ENCODE assay signal across 8 cellular contexts in genomic region chr1:223700942-223701637, GRCh38. TPM values are rescaled to one million over a fixed set of nuclear protein-coding genes. Genes with fewer than 3 reads are reported as not detected.
DNase-seq lines count a peak whose midpoint lies in the region; ATAC-seq and TF ChIP-seq lines count a peak whose summit lies in the region.

No MANE protein-coding gene starts in this region.

- H3K4me3 Mint-ChIP-seq in activated CD4-positive, alpha-beta memory T cell treated with anti-CD3 and anti-CD28 coated beads for 36 hours: no peak overlapping the region
- no peak overlapping the region for H3K4me3 Mint-ChIP-seq in activated CD4-positive, alpha-beta memory T cell treated with anti-CD3 and anti-CD28 coated beads, Interleukin-2, amount 10 ng/mL, durations not matched to agents 7 days and 5 days

- no peaks in the 10 kb centered on the region for H3K36me3 ChIP-seq in skeletal muscle satellite cell (ENCODE audit: insufficient read depth, low read length)

- no peak for TF ChIP-seq CTCF in fibroblast of villous mesenchyme (IDR thresholded peaks at IDR 0.05; ENCODE audit: insufficient read depth, low read depth, low read length)

- H3K9me3 ChIP-seq in skeletal muscle satellite cell (replicated peaks; ENCODE audit: low read length): no peaks in the 10 kb centered on the region

- H3K4me3 ChIP-seq in fibroblast of villous mesenchyme (ENCODE audit: low read depth, low read length) (peak overlapping the region; percentile 25), skeletal muscle satellite cell (ENCODE audit: low read length) (peak overlapping the region; percentile 54)

- POLR2A ChIA-PET in activated CD4-positive, alpha-beta memory T cell treated with anti-CD3 and anti-CD28 coated beads for 36 hours (lab: Charles Lee): interaction anchor here (0.7 to 1.9 kb wide), 3 partner anchors 19 to 48 kb away, joined by 3 to 5 read pairs (median 4); no protein-coding TSS in a partner anchor
- POLR2A ChIA-PET in activated CD4-positive, alpha-beta memory T cell treated with anti-CD3 and anti-CD28 coated beads, Interleukin-2, amount 10 ng/mL, durations not matched to agents 7 days and 5 days (lab: Charles Lee): interaction anchor here (1.0 to 3.6 kb wide), 4 partner anchors 11 to 48 kb away, joined by 3 to 22 read pairs (median 6); partner anchors contain the start of gene CAPN2

- H3K27me3 ChIP-seq in skeletal muscle satellite cell (ENCODE audit: control insufficient read depth, insufficient read depth, low read length): no peaks in the 10 kb centered on the region

- H3K9ac ChIP-seq in skeletal muscle satellite cell (ENCODE audit: low read depth, low read length): peak overlapping the region; percentile 85

- peak overlapping the region; percentile 87 for H3K4me2 ChIP-seq in skeletal muscle satellite cell (ENCODE audit: low read length)

- H3K27ac Mint-ChIP-seq in activated CD4-positive, alpha-beta memory T cell treated with anti-CD3 and anti-CD28 coated beads for 36 hours: peak overlapping the region; percentile 65
- H3K27ac Mint-ChIP-seq in activated CD4-positive, alpha-beta memory T cell treated with anti-CD3 and anti-CD28 coated beads, Interleukin-2, amount 10 ng/mL, durations not matched to agents 7 days and 5 days: no peak overlapping the region

- peaks cover 60% of the 10 kb centered on the region for H3K4me1 ChIP-seq in skeletal muscle satellite cell (ENCODE audit: control insufficient read depth, insufficient read depth, low read length)

- H3K4me1 Mint-ChIP-seq in activated CD4-positive, alpha-beta memory T cell treated with anti-CD3 and anti-CD28 coated beads for 36 hours (ENCODE audit: low read depth): peaks cover 35% of the 10 kb centered on the region
- H3K4me1 Mint-ChIP-seq in activated CD4-positive, alpha-beta memory T cell treated with anti-CD3 and anti-CD28 coated beads, Interleukin-2, amount 10 ng/mL, durations not matched to agents 7 days and 5 days: peaks cover 27% of the 10 kb centered on the region

- DNase-seq in activated CD4-positive, alpha-beta memory T cell treated with anti-CD3 and anti-CD28 coated beads for 36 hours: peak; percentile 52
- no peak for DNase-seq in activated CD4-positive, alpha-beta memory T cell treated with anti-CD3 and anti-CD28 coated beads, Interleukin-2, amount 10 ng/mL, durations not matched to agents 7 days and 5 days
- peak; percentile 90 for DNase-seq in T1000 (lab: John Stamatoyannopoulos, UW)
- DNase-seq in fibroblast of villous mesenchyme (ENCODE audit: low read depth): peak; percentile 90
- no peak for DNase-seq in NCI-H510A treated with DMSO at 0.1 percent for 48 hours (lab: John Stamatoyannopoulos, UW)

- H3K27me3 Mint-ChIP-seq in activated CD4-positive, alpha-beta memory T cell treated with anti-CD3 and anti-CD28 coated beads for 36 hours: peaks cover 4% of the 10 kb centered on the region
- H3K27me3 Mint-ChIP-seq in activated CD4-positive, alpha-beta memory T cell treated with anti-CD3 and anti-CD28 coated beads, Interleukin-2, amount 10 ng/mL, durations not matched to agents 7 days and 5 days: no peaks in the 10 kb centered on the region

- intact Hi-C loops in activated CD4-positive, alpha-beta memory T cell treated with anti-CD3 and anti-CD28 coated beads for 36 hours (cut with micrococcal nuclease): loop anchor here (2.0 kb wide), 1 partner anchor 632 kb away; no protein-coding TSS in a partner anchor

- no peak for ATAC-seq in GM18867 (IDR thresholded peaks at IDR 0.05; ENCODE audit: unreplicated experiment)
- ATAC-seq in GM21717 (IDR thresholded peaks at IDR 0.05; ENCODE audit: unreplicated experiment): no peak

- H3K9me3 Mint-ChIP-seq in activated CD4-positive, alpha-beta memory T cell treated with anti-CD3 and anti-CD28 coated beads for 36 hours: no peaks in the 10 kb centered on the region
- no peaks in the 10 kb centered on the region for H3K9me3 Mint-ChIP-seq in activated CD4-positive, alpha-beta memory T cell treated with anti-CD3 and anti-CD28 coated beads, Interleukin-2, amount 10 ng/mL, durations not matched to agents 7 days and 5 days

- CTCF ChIA-PET in activated CD4-positive, alpha-beta memory T cell treated with anti-CD3 and anti-CD28 coated beads for 36 hours (lab: Charles Lee): interaction anchor here (0.5 to 5.4 kb wide), 7 partner anchors 8 to 634 kb away, joined by 3 to 189 read pairs (median 3); no protein-coding TSS in a partner anchor
- CTCF ChIA-PET in activated CD4-positive, alpha-beta memory T cell treated with anti-CD3 and anti-CD28 coated beads, Interleukin-2, amount 10 ng/mL, durations not matched to agents 7 days and 5 days (lab: Charles Lee): interaction anchor here (0.8 to 4.1 kb wide), 7 partner anchors 10 to 406 kb away, joined by 3 to 35 read pairs (median 3); partner anchors contain the start of genes CAPN2 and TP53BP2

- H3K36me3 Mint-ChIP-seq in activated CD4-positive, alpha-beta memory T cell treated with anti-CD3 and anti-CD28 coated beads for 36 hours: no peaks in the 10 kb centered on the region
- no peaks in the 10 kb centered on the region for H3K36me3 Mint-ChIP-seq in activated CD4-positive, alpha-beta memory T cell treated with anti-CD3 and anti-CD28 coated beads, Interleukin-2, amount 10 ng/mL, durations not matched to agents 7 days and 5 days (ENCODE audit: low read depth)

RNA-seq across cellular contexts. Expression of gene CAPN2, which starts 11.2 kb away (rescaled TPM):
- 10 to 100 TPM; 61.2 to 64.5 TPM for total RNA-seq in activated CD4-positive, alpha-beta memory T cell treated with anti-CD3 and anti-CD28 coated beads for 36 hours
- total RNA-seq in activated CD4-positive, alpha-beta memory T cell treated with anti-CD3 and anti-CD28 coated beads, Interleukin-2, amount 10 ng/mL, durations not matched to agents 7 days and 5 days: 100 to 1,000 TPM; 263 TPM
- total RNA-seq in fibroblast of villous mesenchyme: 408 and 512 TPM in 2 replicates
- 396 and 525 TPM in 2 replicates for total RNA-seq in skeletal muscle satellite cell (2012; rRNA removed)

RNA-seq across cellular contexts. Expression of gene CAPN8, which starts 35.6 kb away (rescaled TPM):
- not detected for total RNA-seq in activated CD4-positive, alpha-beta memory T cell treated with anti-CD3 and anti-CD28 coated beads for 36 hours
- total RNA-seq in activated CD4-positive, alpha-beta memory T cell treated with anti-CD3 and anti-CD28 coated beads, Interleukin-2, amount 10 ng/mL, durations not matched to agents 7 days and 5 days: under 1 TPM in 1 of 2 experiments, not detected in 1; 0.13 TPM
- total RNA-seq in fibroblast of villous mesenchyme: not detected in 2 replicates
- total RNA-seq in skeletal muscle satellite cell (2012; rRNA removed): not detected in 2 replicates

Comparison
In these comparisons a context has a peak if more than half of its experiments do, and no peak if none do; other contexts are left out.
1. DNase-seq: peak in activated CD4-positive, alpha-beta memory T cell treated with anti-CD3 and anti-CD28 coated beads for 36 hours (single experiment), T1000 (single experiment) and fibroblast of villous mesenchyme (single experiment); none in activated CD4-positive, alpha-beta memory T cell treated with anti-CD3 and anti-CD28 coated beads, Interleukin-2, amount 10 ng/mL, durations not matched to agents 7 days and 5 days (single experiment) and NCI-H510A treated with DMSO at 0.1 percent for 48 hours (single experiment).